ENCODE assay signal across 9 cellular contexts in the genomic region with DNA sequence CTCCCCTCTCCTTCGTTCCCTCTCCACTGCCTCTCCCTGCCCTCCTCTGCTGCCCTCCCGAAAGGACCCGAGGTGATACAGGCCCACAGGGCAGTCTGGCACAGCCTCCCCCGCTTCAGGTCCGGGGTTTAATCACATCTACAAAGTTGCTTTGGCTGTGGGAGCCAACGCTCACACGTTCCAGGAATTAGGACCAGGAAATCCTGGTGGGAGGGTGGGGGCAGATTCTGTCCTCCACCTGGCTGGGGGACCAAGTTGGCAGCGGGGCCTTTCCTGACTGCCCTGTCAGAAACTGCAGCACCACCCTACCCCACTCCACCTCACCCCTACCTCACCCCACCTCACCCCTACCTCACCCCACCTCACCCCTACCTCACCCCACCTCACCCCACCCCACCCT.
DNase-seq lines count a peak whose midpoint lies in the region; ATAC-seq, FAIRE-seq and TF ChIP-seq lines count a peak whose summit lies in the region.
"Had no signal": no experiment of that assay in that cellular context is flagged by ENCODE, and none has a peak within 500 bp of the region (broad histone marks: within the 10 kb centered on the region; RNA-seq: fewer than 3 reads in every experiment).

No MANE protein-coding gene starts in this region.

- FAIRE-seq in HepG2 (lab: Jason Lieb, UNC) = no peak

- H3K36me3 ChIP-seq in SK-N-SH (replicated peaks in 1 of 2; ENCODE audit: control insufficient read depth in 1 of 2, insufficient read depth in 2 of 2, low read length in 1 of 2) (no peaks in the 10 kb centered on the region), HepG2 (replicated peaks in 1 of 2; ENCODE audit: control insufficient read depth in 1 of 2, insufficient read depth in 2 of 2, low read length in 2 of 2) (no peaks in the 10 kb centered on the region)

- CTCF ChIA-PET in SK-N-SH (lab: Yijun Ruan, JAX) = no interaction called here
- CTCF ChIA-PET in HepG2 (lab: Yijun Ruan, JAX; ENCODE audit: low intra/inter-chr PET ratio, low total read pairs) = no interaction called here

- TF ChIP-seq EP300 in SK-N-SH (IDR thresholded peaks at IDR 0.05; ENCODE audit: borderline replicate concordance in 1 of 2, low read depth in 1 of 2, low read length in 1 of 2) (no peak), HepG2 (IDR thresholded peaks at IDR 0.05; ENCODE audit: low read depth in 2 of 2, low read length in 2 of 2) (no peak), HepG2 (CRISPR knock-in tag; IDR thresholded peaks at IDR 0.05; ENCODE audit: borderline replicate concordance) (no peak)

- TF ChIP-seq CTCF in SK-N-SH (IDR thresholded peaks at IDR 0.05) = no peak
- no peak for TF ChIP-seq CTCF in HepG2 (CRISPR knock-in tag; IDR thresholded peaks at IDR 0.05)

- POLR2A ChIA-PET in SK-N-SH (lab: Yijun Ruan, JAX) (no interaction called here), HepG2 (lab: Yijun Ruan, JAX) (interaction anchor here (1.0 kb wide), 1 partner anchor 23 kb away, joined by 3 read pairs; no protein-coding TSS in a partner anchor)
- POLR2A ChIA-PET in activated naive CD8-positive, alpha-beta T cell treated with anti-CD3 and anti-CD28 coated beads, Interleukin-2, amount 10 ng/mL, durations not matched to agents 7 days and 5 days (lab: Charles Lee) = interaction anchor here (0.6 to 2.2 kb wide), 7 partner anchors 12 to 191 kb away, joined by 3 to 8 read pairs (median 5); no protein-coding TSS in a partner anchor

- H2AFZ ChIP-seq in SK-N-SH (ENCODE audit: low read depth) (no peak overlapping the region), HepG2 (ENCODE audit: low read length) (peak overlapping the region; percentile 78)

- H3K4me2 ChIP-seq in SK-N-SH (no peak overlapping the region), HepG2 (ENCODE audit: low read depth, low read length) (peak overlapping the region; percentile 74)

- no peak for TF ChIP-seq POLR2A in HepG2 (IDR thresholded peaks at IDR 0.05; ENCODE audit: insufficient read depth in 1 of 2, low read depth in 2 of 2, low read length in 2 of 2)

- intact Hi-C loops in HepG2 (cut with micrococcal nuclease; ENCODE audit: unreplicated experiment) = loop anchor here (5.0 to 10.0 kb wide), 2 partner anchors 49 to 132 kb away; a partner anchor contains a TSS

- no peak overlapping the region for H3K9ac ChIP-seq in SK-N-SH
- H3K9ac ChIP-seq in HepG2 (ENCODE audit: insufficient read depth, low read depth, low read length) = no peak overlapping the region

- H3K79me2 ChIP-seq in SK-N-SH (ENCODE audit: insufficient read depth) (no peaks in the 10 kb centered on the region), HepG2 (ENCODE audit: insufficient read depth, low read length) (no peaks in the 10 kb centered on the region)

- peak overlapping the region; percentile 96 for H3K27ac Mint-ChIP-seq in activated naive CD8-positive, alpha-beta T cell treated with anti-CD3 and anti-CD28 coated beads, Interleukin-2, amount 10 ng/mL, durations not matched to agents 7 days and 5 days
- peak overlapping the region; percentile 92 for H3K27ac Mint-ChIP-seq in stimulated activated naive CD8-positive, alpha-beta T cell treated with anti-CD3 and anti-CD28 coated beads, Interleukin-15, Interleukin-2, amounts not matched to agents 100 ng/mL and 50 ng/mL, for 24 hours

- in situ Hi-C loops in HepG2 (cut with HindIII; ENCODE audit: extremely low pct_ligation_motif_present, low pct_unique_long_range_greater_than_20kb) = no loop called here

- peaks cover 3% of the 10 kb centered on the region for H3K36me3 Mint-ChIP-seq in activated naive CD8-positive, alpha-beta T cell treated with anti-CD3 and anti-CD28 coated beads, Interleukin-2, amount 10 ng/mL, durations not matched to agents 7 days and 5 days
- no peaks in the 10 kb centered on the region for H3K36me3 Mint-ChIP-seq in stimulated activated naive CD8-positive, alpha-beta T cell treated with anti-CD3 and anti-CD28 coated beads, Interleukin-15, Interleukin-2, amounts not matched to agents 100 ng/mL and 50 ng/mL, for 24 hours (ENCODE audit: low read depth)

- 56% methylated on average over 8 of the region's 8 CpGs for whole genome bisulfite sequencing in SK-N-SH (ENCODE audit: low lambda C conversion rate)
- 11% methylated on average over 7 of the region's 8 CpGs for WGBS in HepG2 (ENCODE audit: low lambda C conversion rate)

- H3K27ac ChIP-seq in SK-N-SH (ENCODE audit: low read depth in 2 of 2, low read length in 1 of 2) = no peak overlapping the region
- no peak overlapping the region for H3K27ac ChIP-seq in HepG2 (ENCODE audit: extremely low read length, insufficient read depth, low read length)

- peaks cover 40% of the 10 kb centered on the region for H3K4me1 Mint-ChIP-seq in activated naive CD8-positive, alpha-beta T cell treated with anti-CD3 and anti-CD28 coated beads, Interleukin-2, amount 10 ng/mL, durations not matched to agents 7 days and 5 days
- peaks cover 39% of the 10 kb centered on the region for H3K4me1 Mint-ChIP-seq in stimulated activated naive CD8-positive, alpha-beta T cell treated with anti-CD3 and anti-CD28 coated beads, Interleukin-15, Interleukin-2, amounts not matched to agents 100 ng/mL and 50 ng/mL, for 24 hours (ENCODE audit: low read depth)

- H3K27me3 Mint-ChIP-seq in activated naive CD8-positive, alpha-beta T cell treated with anti-CD3 and anti-CD28 coated beads, Interleukin-2, amount 10 ng/mL, durations not matched to agents 7 days and 5 days = peaks cover 29% of the 10 kb centered on the region
- H3K27me3 Mint-ChIP-seq in stimulated activated naive CD8-positive, alpha-beta T cell treated with anti-CD3 and anti-CD28 coated beads, Interleukin-15, Interleukin-2, amounts not matched to agents 100 ng/mL and 50 ng/mL, for 24 hours = peaks cover 3% of the 10 kb centered on the region

- H3K9me3 Mint-ChIP-seq in activated naive CD8-positive, alpha-beta T cell treated with anti-CD3 and anti-CD28 coated beads, Interleukin-2, amount 10 ng/mL, durations not matched to agents 7 days and 5 days = peaks cover 3% of the 10 kb centered on the region
- no peaks in the 10 kb centered on the region for H3K9me3 Mint-ChIP-seq in stimulated activated naive CD8-positive, alpha-beta T cell treated with anti-CD3 and anti-CD28 coated beads, Interleukin-15, Interleukin-2, amounts not matched to agents 100 ng/mL and 50 ng/mL, for 24 hours

- H3K9me3 ChIP-seq in SK-N-SH = no peaks in the 10 kb centered on the region
- H3K9me3 ChIP-seq in HepG2 (ENCODE audit: low read length) = no peaks in the 10 kb centered on the region

- H3K4me3 ChIP-seq in SK-N-SH (ENCODE audit: low read depth in 2 of 2, low read length in 1 of 2) (no peak overlapping the region), HepG2 (replicated peaks in 1 of 3; ENCODE audit: insufficient read depth in 1 of 3, low read depth in 2 of 3, low read length in 3 of 3) (peak overlapping the region in 1 of 3 experiments; percentile 55; a peak in 3 of 6 replicates)

- peak; percentile 28 for DNase-seq in SK-N-SH
- DNase-seq in activated naive CD8-positive, alpha-beta T cell treated with anti-CD3 and anti-CD28 coated beads, Interleukin-2, amount 10 ng/mL, durations not matched to agents 7 days and 5 days = no peak
- no peak for DNase-seq in HepG2 (ENCODE audit: low spot score)
- no peak for DNase-seq in NCI-H146 treated with DMSO at 0.1 percent for 48 hours (lab: John Stamatoyannopoulos, UW; ENCODE audit: unreplicated experiment)
- no peak for DNase-seq in superior temporal gyrus (ENCODE audit: extremely low spot score)
- DNase-seq in RPMI8226 = no peak
- DNase-seq: NCI-H69 had no signal

- TF ChIP-seq RAD21 in SK-N-SH (IDR thresholded peaks at IDR 0.05; ENCODE audit: low read length) (no peak), HepG2 (CRISPR knock-in tag; IDR thresholded peaks at IDR 0.05) (no peak)

- H3K9me2 ChIP-seq in SK-N-SH = no peaks in the 10 kb centered on the region

- H3K4me1 ChIP-seq in SK-N-SH (ENCODE audit: control insufficient read depth in 1 of 2, insufficient read depth in 2 of 2, low read depth in 1 of 2, low read length in 1 of 2) (peaks cover 0 to 26% of the 10 kb centered on the region in 2 experiments; a peak in 1 of 4 replicates), HepG2 (ENCODE audit: insufficient read depth, low read length) (peaks cover 58% of the 10 kb centered on the region)

- ATAC-seq in SK-N-SH treated with all-trans-retinoic acid at 6 μM for 48 hours (no peak), HepG2 (no peak; the same call in 2 of the 3 replicates)
- ATAC-seq in activated naive CD8-positive, alpha-beta T cell treated with anti-CD3 and anti-CD28 coated beads, Interleukin-2, amount 10 ng/mL, durations not matched to agents 7 days and 5 days (ENCODE audit: low read depth) = peak; percentile 40

- H4K20me1 ChIP-seq in SK-N-SH (ENCODE audit: insufficient read depth) = no peaks in the 10 kb centered on the region
- H4K20me1 ChIP-seq in HepG2 (ENCODE audit: insufficient read depth, low read length) = no peaks in the 10 kb centered on the region

- no peaks in the 10 kb centered on the region; the same call in 1 of the 2 replicates for H3K27me3 ChIP-seq in SK-N-SH (ENCODE audit: insufficient read depth)
- H3K27me3 ChIP-seq in HepG2 (ENCODE audit: control insufficient read depth in 1 of 2, insufficient read depth in 2 of 2, low read length in 2 of 2) = peaks cover 0 to 14% of the 10 kb centered on the region in 2 experiments; a peak in 3 of 5 replicates

- H3K4me3 Mint-ChIP-seq in activated naive CD8-positive, alpha-beta T cell treated with anti-CD3 and anti-CD28 coated beads, Interleukin-2, amount 10 ng/mL, durations not matched to agents 7 days and 5 days = peak overlapping the region; percentile 82
- H3K4me3 Mint-ChIP-seq in stimulated activated naive CD8-positive, alpha-beta T cell treated with anti-CD3 and anti-CD28 coated beads, Interleukin-15, Interleukin-2, amounts not matched to agents 100 ng/mL and 50 ng/mL, for 24 hours = peak overlapping the region; percentile 67

- H3F3A ChIP-seq in SK-N-SH (replicated peaks; ENCODE audit: insufficient read depth) = no peaks in the 10 kb centered on the region

- no TSS peak for BruUV-seq in HepG2 (replicated peaks; lab: Mats Ljungman, UMichigan)

TF ChIP-seq in SK-N-SH treated with all-trans-retinoic acid at 6 μM for 48 hours, 23 proteins besides CTCF, POLR2A, EP300 and RAD21 (continues in another document):
- TF ChIP-seq ZC3H10 (CRISPR knock-in tag; IDR thresholded peaks at IDR 0.05) (no peak), TCF4 (CRISPR knock-in tag; IDR thresholded peaks at IDR 0.05; ENCODE audit: borderline replicate concordance) (no peak)

TF ChIP-seq in HepG2, 621 proteins besides CTCF, POLR2A, EP300 and RAD21 (continues in another document):
- peak; percentile 94 for TF ChIP-seq ZSCAN25 (CRISPR knock-in tag; IDR thresholded peaks at IDR 0.05)
- TF ChIP-seq KDM5B (CRISPR knock-in tag; IDR thresholded peaks at IDR 0.05; ENCODE audit: borderline replicate concordance) = 0 out of 2 replicates have a peak, but pooled peaks have one; percentile 13
- 0 out of 2 replicates have a peak, but pooled peaks have one; percentile 8 for TF ChIP-seq HNRNPL (IDR thresholded peaks at IDR 0.05; ENCODE audit: low read depth, low read length)
- no peak for TF ChIP-seq BRCA1 (CRISPR knock-in tag; IDR thresholded peaks at IDR 0.05)
- no peak for TF ChIP-seq GZF1 (CRISPR knock-in tag; IDR thresholded peaks at IDR 0.05)
